ENCODE assay signal across 13 cellular contexts in the genomic region with DNA sequence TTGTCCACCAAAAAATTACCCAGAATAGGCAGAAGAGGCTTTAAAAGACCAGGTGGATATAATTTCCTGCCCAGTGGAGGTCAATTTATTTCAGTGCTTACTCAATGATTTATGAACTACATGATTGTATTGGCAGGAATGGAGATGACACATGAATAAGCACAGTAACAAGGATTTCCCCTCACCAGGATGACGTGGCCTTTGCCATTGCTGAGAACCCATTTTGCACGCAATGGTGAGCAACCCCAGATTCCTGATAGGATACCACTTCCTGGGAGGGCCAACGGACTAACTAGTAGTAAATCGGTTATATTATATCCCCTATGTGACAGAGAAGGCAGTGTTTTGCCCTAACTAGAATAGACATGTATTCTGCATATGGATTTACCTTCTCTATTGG. TPM values are rescaled to one million over a fixed set of nuclear protein-coding genes. Genes with fewer than 3 reads are reported as not detected.
DNase-seq lines count a peak whose midpoint lies in the region; ATAC-seq and FAIRE-seq lines count a peak whose summit lies in the region.
"Had no signal": no experiment of that assay in that cellular context is flagged by ENCODE, and none has a peak within 500 bp of the region (broad histone marks: within the 10 kb centered on the region; RNA-seq: fewer than 3 reads in every experiment).

No MANE protein-coding gene starts in this region.

- DNase-seq in Caki2 (ENCODE audit: low read depth) (peak; percentile 66), HTR-8/SVneo (ENCODE audit: insufficient read length, low spot score) (peak; percentile 29), brain pericyte (ENCODE audit: low read depth, low spot score) (peak; percentile 7), kidney tubule cell (ENCODE audit: low spot score) (peak; percentile 84), 8988T (no peak)
- DNase-seq in activated CD4-positive, alpha-beta T cell treated with anti-CD3 and anti-CD28 coated beads for 1 hour: no peak
- DNase-seq in activated T-helper 1 cell treated with anti-CD3 and anti-CD28 coated beads, Interleukin-12 subunit alpha, Interleukin-12 subunit beta, Interleukin-2, Interleukin-4 antibody, amounts not matched to agents 30 ng/mL and 10 ng/mL and 1 ng/mL, durations not matched to agents 14 hours and 24 hours and 36 hours (ENCODE audit: low spot score): no peak
- DNase-seq: activated naive CD4-positive, alpha-beta T cell; CD8-positive, alpha-beta T cell; NCI-H187; stimulated activated naive B cell treated with anti-CD40 and anti-IgM and Interleukin-4, amounts not matched to agents 10 μg/mL and 1 μg/mL and 100 μg/mL, for 72 hours had no signal

- no peaks in the 10 kb centered on the region for H3K36me3 Mint-ChIP-seq in activated T-helper 1 cell treated with anti-CD3 and anti-CD28 coated beads, Interleukin-12 subunit alpha, Interleukin-12 subunit beta, Interleukin-2, Interleukin-4 antibody, amounts not matched to agents 30 ng/mL and 10 ng/mL and 1 ng/mL, durations not matched to agents 14 hours and 24 hours and 36 hours (ENCODE audit: low read depth)
- H3K36me3 Mint-ChIP-seq: CD8-positive, alpha-beta T cell; stimulated activated naive B cell treated with anti-CD40 and anti-IgM and Interleukin-4, amounts not matched to agents 10 μg/mL and 1 μg/mL and 100 μg/mL, for 72 hours had no signal

- H3K4me3 Mint-ChIP-seq in activated T-helper 1 cell treated with anti-CD3 and anti-CD28 coated beads, Interleukin-12 subunit alpha, Interleukin-12 subunit beta, Interleukin-2, Interleukin-4 antibody, amounts not matched to agents 30 ng/mL and 10 ng/mL and 1 ng/mL, durations not matched to agents 14 hours and 24 hours and 36 hours: no peak overlapping the region
- H3K4me3 Mint-ChIP-seq: CD8-positive, alpha-beta T cell; stimulated activated naive B cell treated with anti-CD40 and anti-IgM and Interleukin-4, amounts not matched to agents 10 μg/mL and 1 μg/mL and 100 μg/mL, for 72 hours had no signal

- H3K27ac Mint-ChIP-seq in activated T-helper 1 cell treated with anti-CD3 and anti-CD28 coated beads, Interleukin-12 subunit alpha, Interleukin-12 subunit beta, Interleukin-2, Interleukin-4 antibody, amounts not matched to agents 30 ng/mL and 10 ng/mL and 1 ng/mL, durations not matched to agents 14 hours and 24 hours and 36 hours: no peak overlapping the region
- H3K27ac Mint-ChIP-seq: CD8-positive, alpha-beta T cell; stimulated activated naive B cell treated with anti-CD40 and anti-IgM and Interleukin-4, amounts not matched to agents 10 μg/mL and 1 μg/mL and 100 μg/mL, for 72 hours had no signal

- in situ Hi-C loops in Caki2 (cut with HindIII; ENCODE audit: low pct_unique_long_range_greater_than_20kb, low sequenced_read_pairs): no loop called here

- no peak for ATAC-seq in GM18517 (IDR thresholded peaks at IDR 0.05; ENCODE audit: unreplicated experiment)
- ATAC-seq: CD8-positive, alpha-beta T cell; stimulated activated naive B cell treated with anti-CD40 and anti-IgM and Interleukin-4, amounts not matched to agents 10 μg/mL and 1 μg/mL and 100 μg/mL, for 72 hours had no signal

- H3K27me3 Mint-ChIP-seq in activated T-helper 1 cell treated with anti-CD3 and anti-CD28 coated beads, Interleukin-12 subunit alpha, Interleukin-12 subunit beta, Interleukin-2, Interleukin-4 antibody, amounts not matched to agents 30 ng/mL and 10 ng/mL and 1 ng/mL, durations not matched to agents 14 hours and 24 hours and 36 hours (ENCODE audit: insufficient read depth): peaks cover 7% of the 10 kb centered on the region

- no peaks in the 10 kb centered on the region for H3K9me3 Mint-ChIP-seq in activated T-helper 1 cell treated with anti-CD3 and anti-CD28 coated beads, Interleukin-12 subunit alpha, Interleukin-12 subunit beta, Interleukin-2, Interleukin-4 antibody, amounts not matched to agents 30 ng/mL and 10 ng/mL and 1 ng/mL, durations not matched to agents 14 hours and 24 hours and 36 hours
- H3K9me3 Mint-ChIP-seq: CD8-positive, alpha-beta T cell; stimulated activated naive B cell treated with anti-CD40 and anti-IgM and Interleukin-4, amounts not matched to agents 10 μg/mL and 1 μg/mL and 100 μg/mL, for 72 hours had no signal

- intact Hi-C loops in activated T-helper 1 cell treated with anti-CD3 and anti-CD28 coated beads, Interleukin-12 subunit alpha, Interleukin-12 subunit beta, Interleukin-2, Interleukin-4 antibody, amounts not matched to agents 30 ng/mL and 10 ng/mL and 1 ng/mL, durations not matched to agents 14 hours and 24 hours and 36 hours (cut with micrococcal nuclease): no loop called here

- FAIRE-seq in HTR-8/SVneo (lab: Jason Lieb, UNC): peak; percentile 69

- no peaks in the 10 kb centered on the region for H3K4me1 Mint-ChIP-seq in activated T-helper 1 cell treated with anti-CD3 and anti-CD28 coated beads, Interleukin-12 subunit alpha, Interleukin-12 subunit beta, Interleukin-2, Interleukin-4 antibody, amounts not matched to agents 30 ng/mL and 10 ng/mL and 1 ng/mL, durations not matched to agents 14 hours and 24 hours and 36 hours (ENCODE audit: low read depth)
- H3K4me1 Mint-ChIP-seq: stimulated activated naive B cell treated with anti-CD40 and anti-IgM and Interleukin-4, amounts not matched to agents 10 μg/mL and 1 μg/mL and 100 μg/mL, for 72 hours had no signal

RNA-seq across cellular contexts. Expression of a gene that starts 11.6 kb away (rescaled TPM):
- total RNA-seq in Caki2 (2014; rRNA removed; shearing (Covaris generic); ENCODE audit: low replicate concordance): not detected in 2 replicates
- total RNA-seq in activated T-helper 1 cell treated with anti-CD3 and anti-CD28 coated beads, Interleukin-12 subunit alpha, Interleukin-12 subunit beta, Interleukin-2, Interleukin-4 antibody, amounts not matched to agents 30 ng/mL and 10 ng/mL and 1 ng/mL, durations not matched to agents 14 hours and 24 hours and 36 hours: not detected in 2 replicates
- total RNA-seq: CD8-positive, alpha-beta T cell; mesenteric fat pad had no signal

Comparison
In these comparisons a context has a peak if more than half of its experiments do, and no peak if none do; other contexts are left out.
1. DNase-seq: peak in Caki2 (single experiment), HTR-8/SVneo (single experiment), brain pericyte (single experiment) and kidney tubule cell (single experiment); none in activated CD4-positive, alpha-beta T cell treated with anti-CD3 and anti-CD28 coated beads for 1 hour (single experiment), 8988T (single experiment) and activated T-helper 1 cell treated with anti-CD3 and anti-CD28 coated beads, Interleukin-12 subunit alpha, Interleukin-12 subunit beta, Interleukin-2, Interleukin-4 antibody, amounts not matched to agents 30 ng/mL and 10 ng/mL and 1 ng/mL, durations not matched to agents 14 hours and 24 hours and 36 hours (single experiment).